Comparison of ENCODE assay signal across 23 cellular contexts in genomic region chr19:48303866-48304265, GRCh38. TPM values are rescaled to one million over a fixed set of nuclear protein-coding genes. Genes with fewer than 3 reads are reported as not detected.
DNase-seq lines count a peak whose midpoint lies in the region; ATAC-seq and TF ChIP-seq lines count a peak whose summit lies in the region.
"Had no signal": no experiment of that assay in that cellular context is flagged by ENCODE, and none has a peak within 500 bp of the region (broad histone marks: within the 10 kb centered on the region; RNA-seq: fewer than 3 reads in every experiment).

No MANE protein-coding gene starts in this region.

- TF ChIP-seq EP300 in suprapubic skin (IDR thresholded peaks at IDR 0.05), result no peak

- no peak overlapping the region for H3K18ac ChIP-seq in mesenchymal stem cell (ENCODE audit: low read depth in 1 of 2, low read length in 2 of 2)

- no peak overlapping the region for H3K27ac Mint-ChIP-seq in activated CD4-positive, alpha-beta memory T cell treated with anti-CD3 and anti-CD28 coated beads for 36 hours
- H3K27ac Mint-ChIP-seq: CD4-positive, CD25-positive, alpha-beta regulatory T cell; CD8-positive, alpha-beta T cell; HFFc6 had no signal

- H4K8ac ChIP-seq in mesenchymal stem cell (ENCODE audit: low read length), result no peak overlapping the region

- H3K9me3 Mint-ChIP-seq in activated CD4-positive, alpha-beta memory T cell treated with anti-CD3 and anti-CD28 coated beads for 36 hours, result no peaks in the 10 kb centered on the region
- H3K9me3 Mint-ChIP-seq: CD8-positive, alpha-beta T cell; HFFc6 had no signal

- no peak overlapping the region for H3K4me3 ChIP-seq in BLaER1
- no peak overlapping the region for H3K4me3 ChIP-seq in H7 (ENCODE audit: insufficient read depth, low read depth, low read length)
- no peak overlapping the region for H3K4me3 ChIP-seq in mesenchymal stem cell (ENCODE audit: insufficient read depth in 1 of 2, low read depth in 1 of 2, low read length in 2 of 2)
- no peak overlapping the region for H3K4me3 ChIP-seq in upper lobe of right lung
- no peak overlapping the region for H3K4me3 ChIP-seq in suprapubic skin
- H3K4me3 ChIP-seq: A549, GM12878, GM23248, HAP-1 had no signal

- H3K4me1 Mint-ChIP-seq in activated CD4-positive, alpha-beta memory T cell treated with anti-CD3 and anti-CD28 coated beads for 36 hours (ENCODE audit: low read depth), result no peaks in the 10 kb centered on the region
- H3K4me1 Mint-ChIP-seq: CD4-positive, CD25-positive, alpha-beta regulatory T cell had no signal

- H3K27me3 ChIP-seq in BLaER1 (no peaks in the 10 kb centered on the region), H7 (ENCODE audit: control insufficient read depth, insufficient read depth, low read length) (no peaks in the 10 kb centered on the region), mesenchymal stem cell (ENCODE audit: control insufficient read depth in 1 of 2, insufficient read depth in 1 of 2, low read length in 2 of 2) (peaks cover 25 to 39% of the 10 kb centered on the region in 2 experiments), upper lobe of right lung (no peaks in the 10 kb centered on the region), suprapubic skin (no peaks in the 10 kb centered on the region)
- H3K27me3 ChIP-seq: BE2C had no signal

- H3K27ac ChIP-seq in BLaER1 (no peak overlapping the region), mesenchymal stem cell (ENCODE audit: low read length, poor library complexity, severe bottlenecking) (no peak overlapping the region), upper lobe of right lung (no peak overlapping the region), suprapubic skin (no peak overlapping the region)
- H3K27ac ChIP-seq: A549, C4-2B, GM23248 had no signal

- TF ChIP-seq CTCF in upper lobe of right lung (IDR thresholded peaks at IDR 0.05) (no peak), suprapubic skin (IDR thresholded peaks at IDR 0.05) (no peak)

- H3K4me3 Mint-ChIP-seq in activated CD4-positive, alpha-beta memory T cell treated with anti-CD3 and anti-CD28 coated beads for 36 hours, result no peak overlapping the region
- H3K4me3 Mint-ChIP-seq: CD4-positive, CD25-positive, alpha-beta regulatory T cell; CD8-positive, alpha-beta T cell; HFFc6 had no signal

- no peaks in the 10 kb centered on the region for H3K9me3 ChIP-seq in BLaER1
- peaks cover 2% of the 10 kb centered on the region for H3K9me3 ChIP-seq in mesenchymal stem cell (ENCODE audit: control insufficient read depth, low read length)
- H3K9me3 ChIP-seq in upper lobe of right lung, result no peaks in the 10 kb centered on the region
- no peaks in the 10 kb centered on the region for H3K9me3 ChIP-seq in suprapubic skin
- H3K9me3 ChIP-seq: A549, BE2C, Caco-2, HAP-1 had no signal

- H3K4me2 ChIP-seq in BLaER1 (peak overlapping the region; percentile 55), mesenchymal stem cell (ENCODE audit: low read length, poor library complexity, severe bottlenecking) (no peak overlapping the region)
- H3K4me2 ChIP-seq: A549 had no signal

- H2AFZ ChIP-seq in mesenchymal stem cell (ENCODE audit: low read depth, low read length), result no peak overlapping the region
- H2AFZ ChIP-seq: GM23248 had no signal

- peak overlapping the region; percentile 41 for H4K91ac ChIP-seq in mesenchymal stem cell (ENCODE audit: low read length)

- no peaks in the 10 kb centered on the region for H3K27me3 Mint-ChIP-seq in activated CD4-positive, alpha-beta memory T cell treated with anti-CD3 and anti-CD28 coated beads for 36 hours

- H3K79me1 ChIP-seq in mesenchymal stem cell (replicated peaks; ENCODE audit: low read length, poor library complexity, severe bottlenecking), result no peaks in the 10 kb centered on the region

- H2BK15ac ChIP-seq in mesenchymal stem cell (ENCODE audit: low read depth, poor library complexity, severe bottlenecking), result no peak overlapping the region

- peaks cover 53% of the 10 kb centered on the region for H3K4me1 ChIP-seq in BLaER1
- peaks cover 7% of the 10 kb centered on the region for H3K4me1 ChIP-seq in mesenchymal stem cell (ENCODE audit: control insufficient read depth, insufficient read depth, low read depth, low read length)
- no peaks in the 10 kb centered on the region for H3K4me1 ChIP-seq in upper lobe of right lung
- peaks cover 7% of the 10 kb centered on the region for H3K4me1 ChIP-seq in suprapubic skin
- H3K4me1 ChIP-seq: A549, Caco-2, HAP-1 had no signal

- TF ChIP-seq POLR2A in suprapubic skin (IDR thresholded peaks at IDR 0.05), result no peak

- intact Hi-C loops in upper lobe of right lung (cut with DNase I), result no loop called here
- intact Hi-C loops in activated CD4-positive, alpha-beta memory T cell treated with anti-CD3 and anti-CD28 coated beads for 36 hours (cut with micrococcal nuclease), result no loop called here

- no peak overlapping the region for H2BK5ac ChIP-seq in mesenchymal stem cell (ENCODE audit: low read depth, low read length, poor library complexity, severe bottlenecking)

- no peaks in the 10 kb centered on the region for H4K20me1 ChIP-seq in BLaER1

- peak; percentile 10 for ATAC-seq in upper lobe of right lung
- ATAC-seq: A549; CD8-positive, alpha-beta T cell; GM12878 had no signal

- H2BK120ac ChIP-seq in mesenchymal stem cell (ENCODE audit: low read depth, low read length), result no peak overlapping the region

- no peak overlapping the region for H3K4ac ChIP-seq in mesenchymal stem cell (ENCODE audit: low read depth in 1 of 2, low read length in 2 of 2)

- H3K36me3 ChIP-seq in BLaER1 (no peaks in the 10 kb centered on the region), H7 (replicated peaks; ENCODE audit: control insufficient read depth, insufficient read depth, low read length) (no peaks in the 10 kb centered on the region), mesenchymal stem cell (ENCODE audit: control insufficient read depth in 1 of 2, insufficient read depth in 2 of 2, low read depth in 1 of 2, low read length in 2 of 2) (no peaks in the 10 kb centered on the region), upper lobe of right lung (no peaks in the 10 kb centered on the region), suprapubic skin (no peaks in the 10 kb centered on the region)
- H3K36me3 ChIP-seq: BE2C, HAP-1 had no signal

- no peaks in the 10 kb centered on the region for H3K36me3 Mint-ChIP-seq in activated CD4-positive, alpha-beta memory T cell treated with anti-CD3 and anti-CD28 coated beads for 36 hours
- H3K36me3 Mint-ChIP-seq: CD4-positive, CD25-positive, alpha-beta regulatory T cell; CD8-positive, alpha-beta T cell had no signal

- DNase-seq in H7 (peak; percentile 54), mesenchymal stem cell (no peak), upper lobe of right lung (no peak), DMS114 treated with DMSO at 0.1 percent for 48 hours (lab: John Stamatoyannopoulos, UW; ENCODE audit: unreplicated experiment) (no peak), suprapubic skin (ENCODE audit: low spot score in 2 of 2) (no peak)
- no peak for DNase-seq in activated CD4-positive, alpha-beta memory T cell treated with anti-CD3 and anti-CD28 coated beads for 36 hours
- DNase-seq: 8988T; ACHN; AML-193; BE2C; Caco-2; CD4-positive, CD25-positive, alpha-beta regulatory T cell; CD8-positive, alpha-beta T cell; DMS79; EL; GDM1; GM23248; HFFc6 had no signal

- POLR2A ChIA-PET in activated CD4-positive, alpha-beta memory T cell treated with anti-CD3 and anti-CD28 coated beads for 36 hours (lab: Charles Lee), result no interaction called here

- H3K9ac ChIP-seq in BLaER1, result no peak overlapping the region
- H3K9ac ChIP-seq in mesenchymal stem cell (ENCODE audit: low read length), result no peak overlapping the region
- H3K9ac ChIP-seq: GM23248 had no signal

- CTCF ChIA-PET in activated CD4-positive, alpha-beta memory T cell treated with anti-CD3 and anti-CD28 coated beads for 36 hours (lab: Charles Lee), result no interaction called here

- H2BK12ac ChIP-seq in mesenchymal stem cell (ENCODE audit: low read length in 2 of 2), result no peak overlapping the region

- no peak overlapping the region for H3K23ac ChIP-seq in mesenchymal stem cell (ENCODE audit: low read length in 2 of 2)

- no peak overlapping the region for H2AK5ac ChIP-seq in mesenchymal stem cell (ENCODE audit: low read length, severe bottlenecking)

- WGBS in mesenchymal stem cell, result 83% methylated on average over 19 of the region's 19 CpGs
- WGBS in suprapubic skin, result no CpG with 5 or more reads among the region's 19 CpGs

- no peak overlapping the region for H3K14ac ChIP-seq in mesenchymal stem cell (ENCODE audit: low read length in 2 of 2)

RNA-seq across cellular contexts. Expression of gene EMP3, which starts 21.5 kb away (rescaled TPM):
- 29.9 and 57.5 TPM in 2 replicates for total RNA-seq in H7 (2014; rRNA removed; shearing (Covaris generic))
- 450 TPM for polyA plus RNA-seq in mesenchymal stem cell (2013, experiment 1 of 2)
- polyA plus RNA-seq in mesenchymal stem cell (2013, experiment 2 of 2), result 450 TPM
- total RNA-seq in upper lobe of right lung (87.8 TPM), suprapubic skin (10 to 100 TPM in 3 of 4 donors, 1 to 10 TPM in 1; 9.3 to 22.5 (median 13.2) TPM)
- total RNA-seq in activated CD4-positive, alpha-beta memory T cell treated with anti-CD3 and anti-CD28 coated beads for 36 hours, result 100 to 1,000 TPM; 168 to 179 TPM

RNA-seq across cellular contexts. Expression of gene ZNF114, which starts 34.0 kb away (rescaled TPM):
- 12.8 and 17.9 TPM in 2 replicates for total RNA-seq in H7 (2014; rRNA removed; shearing (Covaris generic))
- polyA plus RNA-seq in mesenchymal stem cell (2013, experiment 1 of 2), result 0.43 TPM
- polyA plus RNA-seq in mesenchymal stem cell (2013, experiment 2 of 2), result 0.42 TPM
- total RNA-seq in upper lobe of right lung, result 1.8 TPM
- not detected for total RNA-seq in suprapubic skin
- under 1 TPM; 0.29 to 0.31 TPM for total RNA-seq in activated CD4-positive, alpha-beta memory T cell treated with anti-CD3 and anti-CD28 coated beads for 36 hours
- total RNA-seq: CD4-positive, CD25-positive, alpha-beta regulatory T cell; CD8-positive, alpha-beta T cell had no signal
- polyA plus RNA-seq: CD4-positive, CD25-positive, alpha-beta regulatory T cell; GM23248 had no signal

RNA-seq across cellular contexts. Expression of gene CARD8, which starts 48.2 kb away (rescaled TPM):
- 0.55 and 1.1 TPM in 2 replicates for total RNA-seq in H7 (2014; rRNA removed; shearing (Covaris generic))
- 29.2 TPM for polyA plus RNA-seq in mesenchymal stem cell (2013, experiment 1 of 2)
- 28.7 TPM for polyA plus RNA-seq in mesenchymal stem cell (2013, experiment 2 of 2)
- total RNA-seq in upper lobe of right lung (88.2 TPM), suprapubic skin (10 to 100 TPM; 11.5 to 40.6 (median 18.7) TPM)
- 100 to 1,000 TPM; 152 TPM for total RNA-seq in activated CD4-positive, alpha-beta memory T cell treated with anti-CD3 and anti-CD28 coated beads for 36 hours

RNA-seq across cellular contexts. Expression of gene TMEM143, which starts 59.9 kb away (rescaled TPM):
- total RNA-seq in H7 (2014; rRNA removed; shearing (Covaris generic)), result 11.5 and 17.4 TPM in 2 replicates
- polyA plus RNA-seq in mesenchymal stem cell (2013, experiment 1 of 2), result 3.7 TPM
- 3.8 TPM for polyA plus RNA-seq in mesenchymal stem cell (2013, experiment 2 of 2)
- total RNA-seq in upper lobe of right lung (10.7 TPM), suprapubic skin (10 to 100 TPM in 2 of 4 donors, 1 to 10 TPM in 2; 7.8 to 14.7 (median 9.3) TPM)
- 10 to 100 TPM; 17.1 to 17.9 TPM for total RNA-seq in activated CD4-positive, alpha-beta memory T cell treated with anti-CD3 and anti-CD28 coated beads for 36 hours
